Comparison of ENCODE assay signal across 8 cellular contexts in the genomic region with DNA sequence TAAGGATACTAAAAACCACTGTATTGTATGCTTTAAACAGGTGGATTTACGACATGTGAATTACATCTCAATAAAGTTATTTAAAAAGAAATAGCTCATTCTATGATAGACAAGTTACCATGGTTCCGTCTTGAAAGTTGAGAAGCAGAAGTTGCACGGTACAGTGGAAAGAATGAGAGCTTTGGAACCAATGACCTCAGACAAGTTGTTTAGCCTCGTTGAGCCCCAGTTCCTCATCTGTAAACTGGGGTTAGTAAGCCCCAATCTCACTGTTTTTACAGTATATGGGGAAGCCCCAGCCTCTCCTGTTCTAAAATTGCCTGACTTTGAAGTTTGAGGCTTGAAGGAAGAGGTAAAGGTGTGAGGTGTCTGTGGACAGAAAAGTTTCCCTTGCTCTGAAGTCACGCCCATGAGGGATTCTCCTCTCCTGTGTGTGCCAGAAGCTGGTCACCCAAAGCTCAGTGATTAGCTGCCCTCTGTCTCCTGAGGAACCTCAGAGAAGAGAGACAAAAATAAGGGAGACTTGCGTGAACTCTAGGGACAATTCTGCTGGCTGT. TPM values are rescaled to one million over a fixed set of nuclear protein-coding genes. Genes with fewer than 3 reads are reported as not detected.
DNase-seq lines count a peak whose midpoint lies in the region; ATAC-seq and TF ChIP-seq lines count a peak whose summit lies in the region.

No MANE protein-coding gene starts in this region.

- H3K9me3 ChIP-seq in ovary = no peaks in the 10 kb centered on the region

- no peak for TF ChIP-seq EP300 in ovary (IDR thresholded peaks at IDR 0.05)

- H3K27me3 Mint-ChIP-seq in activated CD4-positive, alpha-beta memory T cell treated with anti-CD3 and anti-CD28 coated beads, Interleukin-2, amount 10 ng/mL, durations not matched to agents 7 days and 5 days = no peaks in the 10 kb centered on the region

- no peaks in the 10 kb centered on the region for H3K9me3 Mint-ChIP-seq in activated CD4-positive, alpha-beta memory T cell treated with anti-CD3 and anti-CD28 coated beads, Interleukin-2, amount 10 ng/mL, durations not matched to agents 7 days and 5 days

- no peaks in the 10 kb centered on the region for H3K27me3 ChIP-seq in ovary

- POLR2A ChIA-PET in activated CD4-positive, alpha-beta memory T cell treated with anti-CD3 and anti-CD28 coated beads, Interleukin-2, amount 10 ng/mL, durations not matched to agents 7 days and 5 days (lab: Charles Lee) = interaction anchor here (1.1 to 2.4 kb wide), 4 partner anchors 15 to 621 kb away, joined by 3 to 12 read pairs (median 6); a partner anchor contains a TSS

- no peaks in the 10 kb centered on the region for H3K36me3 Mint-ChIP-seq in activated CD4-positive, alpha-beta memory T cell treated with anti-CD3 and anti-CD28 coated beads, Interleukin-2, amount 10 ng/mL, durations not matched to agents 7 days and 5 days (ENCODE audit: low read depth)

- no peaks in the 10 kb centered on the region for H3K4me1 ChIP-seq in ovary (ENCODE audit: insufficient read depth)

- peak; percentile 86 for ATAC-seq in GM19395 (IDR thresholded peaks at IDR 0.05; ENCODE audit: unreplicated experiment)
- ATAC-seq in HG03378 (IDR thresholded peaks at IDR 0.05; ENCODE audit: unreplicated experiment) = peak; percentile 90

- H3K27ac Mint-ChIP-seq in activated CD4-positive, alpha-beta memory T cell treated with anti-CD3 and anti-CD28 coated beads, Interleukin-2, amount 10 ng/mL, durations not matched to agents 7 days and 5 days = no peak overlapping the region

- intact Hi-C loops in ovary (cut with DNase I) = loop anchor here in 2 of 4 donors (5.0 to 10.0 kb wide), 2 partner anchors 549 to 562 kb away; no protein-coding TSS in a partner anchor

- peaks cover 26% of the 10 kb centered on the region for H3K4me1 Mint-ChIP-seq in activated CD4-positive, alpha-beta memory T cell treated with anti-CD3 and anti-CD28 coated beads, Interleukin-2, amount 10 ng/mL, durations not matched to agents 7 days and 5 days

- H3K4me3 Mint-ChIP-seq in activated CD4-positive, alpha-beta memory T cell treated with anti-CD3 and anti-CD28 coated beads, Interleukin-2, amount 10 ng/mL, durations not matched to agents 7 days and 5 days = no peak overlapping the region

- DNase-seq in AML-193 (lab: John Stamatoyannopoulos, UW) (peak; percentile 77 to 87), ovary (no peak), NCI-H1436 (lab: John Stamatoyannopoulos, UW) (no peak), HUDEP-2 (lab: John Stamatoyannopoulos, UW; ENCODE audit: unreplicated experiment in 76 of 76) (no peak)
- DNase-seq in activated CD4-positive, alpha-beta memory T cell treated with anti-CD3 and anti-CD28 coated beads, Interleukin-2, amount 10 ng/mL, durations not matched to agents 7 days and 5 days = peak; percentile 31
- peak; percentile 70 for DNase-seq in stimulated activated CD4-positive, alpha-beta T cell treated with anti-CD3 and anti-CD28 coated beads, Interleukin-1b, Interleukin-23, amount 100 ng/mL, for 48 hours

- CTCF ChIA-PET in activated CD4-positive, alpha-beta memory T cell treated with anti-CD3 and anti-CD28 coated beads, Interleukin-2, amount 10 ng/mL, durations not matched to agents 7 days and 5 days (lab: Charles Lee) = interaction anchor here (0.7 to 3.4 kb wide), 9 partner anchors 14 to 591 kb away, joined by 3 to 15 read pairs (median 4); no protein-coding TSS in a partner anchor

- no peaks in the 10 kb centered on the region for H3K36me3 ChIP-seq in ovary

- no peak overlapping the region for H3K27ac ChIP-seq in ovary

- WGBS in ovary, 3 donors = 84 to 88% (median 84%) methylated on average over 6 of the region's 6 CpGs

- no peak for TF ChIP-seq CTCF in ovary (IDR thresholded peaks at IDR 0.05)

- H3K4me3 ChIP-seq in ovary = no peak overlapping the region

- TF ChIP-seq POLR2A in ovary (IDR thresholded peaks at IDR 0.05) = no peak

RNA-seq across cellular contexts. Expression of a gene that starts 10.0 kb away (rescaled TPM):
- total RNA-seq in activated CD4-positive, alpha-beta memory T cell treated with anti-CD3 and anti-CD28 coated beads, Interleukin-2, amount 10 ng/mL, durations not matched to agents 7 days and 5 days = 1 to 10 TPM; 4.1 to 4.8 TPM
- 1 to 10 TPM; 1.2 to 3.3 (median 2.2) TPM for total RNA-seq in ovary
- 1 to 10 TPM; 1.6 to 2.4 TPM for polyA plus RNA-seq in ovary

RNA-seq across cellular contexts. Expression of a gene that starts 32.9 kb away (rescaled TPM):
- total RNA-seq in activated CD4-positive, alpha-beta memory T cell treated with anti-CD3 and anti-CD28 coated beads, Interleukin-2, amount 10 ng/mL, durations not matched to agents 7 days and 5 days = 10 to 100 TPM; 11.9 to 13.5 TPM
- 10 to 100 TPM in 5 of 7 donors, 1 to 10 TPM in 2; 8.8 to 12.4 (median 10.6) TPM for total RNA-seq in ovary
- polyA plus RNA-seq in ovary = 10 to 100 TPM in 1 of 2 donors, 1 to 10 TPM in 1; 6.9 to 11.1 TPM

RNA-seq across cellular contexts. Expression of a gene that starts 36.3 kb away (rescaled TPM):
- total RNA-seq in activated CD4-positive, alpha-beta memory T cell treated with anti-CD3 and anti-CD28 coated beads, Interleukin-2, amount 10 ng/mL, durations not matched to agents 7 days and 5 days = 10 to 100 TPM; 50.7 to 55.7 TPM
- total RNA-seq in ovary = 10 to 100 TPM; 17.7 to 33.4 (median 22.3) TPM
- polyA plus RNA-seq in ovary = 10 to 100 TPM; 23.8 to 38.2 TPM

Comparison
In these comparisons a context has a peak if more than half of its experiments do, and no peak if none do; other contexts are left out.
1. DNase-seq: peak in AML-193 (2 of 2), activated CD4-positive, alpha-beta memory T cell treated with anti-CD3 and anti-CD28 coated beads, Interleukin-2, amount 10 ng/mL, durations not matched to agents 7 days and 5 days (single experiment) and stimulated activated CD4-positive, alpha-beta T cell treated with anti-CD3 and anti-CD28 coated beads, Interleukin-1b, Interleukin-23, amount 100 ng/mL, for 48 hours (single experiment); none in ovary (0 of 5), NCI-H1436 (single experiment) and HUDEP-2 (0 of 76).